8 cellular contexts compared by ENCODE assay signal in the genomic region with DNA sequence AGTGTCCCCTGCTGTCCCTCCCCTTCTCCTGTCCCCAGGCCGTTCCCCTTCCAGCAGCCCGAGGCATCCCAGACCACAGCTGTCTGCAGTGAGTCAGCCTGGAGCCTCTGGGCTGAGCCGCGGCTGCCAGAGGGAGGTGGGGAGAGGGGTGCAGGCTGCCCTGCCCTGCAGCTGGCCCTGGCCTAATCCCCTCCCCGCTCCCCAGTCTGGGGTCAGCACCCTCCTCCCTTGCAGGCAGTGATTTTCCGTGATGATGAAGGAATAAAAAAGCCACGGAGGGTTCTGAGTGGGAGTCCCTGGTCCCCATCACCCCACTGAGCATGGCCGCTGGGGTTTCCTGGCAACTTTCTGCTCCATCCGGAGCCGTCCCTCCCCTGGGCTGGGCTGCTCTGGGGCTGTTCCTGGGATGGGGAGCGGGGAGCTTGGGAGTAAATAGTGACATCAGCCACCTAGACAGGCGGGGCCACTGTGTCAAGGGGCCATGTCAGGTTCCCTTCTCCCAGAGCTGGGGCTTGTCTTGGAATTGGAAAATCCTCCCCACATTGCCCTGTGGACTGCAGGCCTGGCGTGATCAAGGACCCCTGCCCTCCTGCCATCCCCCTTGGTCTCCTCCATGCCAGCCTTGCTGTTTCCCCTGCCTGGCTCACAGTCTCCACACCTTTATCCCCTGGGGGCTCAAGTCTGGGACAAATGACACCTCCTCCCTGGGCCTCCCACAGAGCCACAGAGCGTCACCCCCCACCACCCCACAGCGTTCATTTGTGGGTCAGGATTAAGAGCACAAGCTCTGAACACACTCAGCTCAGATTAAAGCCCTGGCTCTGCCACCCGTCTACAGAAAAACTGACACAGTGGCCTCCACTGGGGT. TPM values are rescaled to one million over a fixed set of nuclear protein-coding genes. Genes with fewer than 3 reads are reported as not detected.
DNase-seq lines count a peak whose midpoint lies in the region; ATAC-seq and TF ChIP-seq lines count a peak whose summit lies in the region.

No MANE protein-coding gene starts in this region.

- peak; percentile 59 to 77 (median 70) for ATAC-seq in heart right ventricle
- no peak for ATAC-seq in GM18505 (IDR thresholded peaks at IDR 0.05; ENCODE audit: unreplicated experiment)

- H3K27ac Mint-ChIP-seq in activated naive CD8-positive, alpha-beta T cell treated with anti-CD3 and anti-CD28 coated beads for 36 hours, result no peak overlapping the region

- H3K4me3 Mint-ChIP-seq in activated naive CD8-positive, alpha-beta T cell treated with anti-CD3 and anti-CD28 coated beads for 36 hours, result peak overlapping the region; percentile 11

- H3K9me3 ChIP-seq in A673 (ENCODE audit: low read depth, low read length, poor library complexity, severe bottlenecking) (no peaks in the 10 kb centered on the region), heart right ventricle (peaks cover 0 to 3% (median 0%) of the 10 kb centered on the region in 11 donors)

- no peaks in the 10 kb centered on the region for H3K36me3 Mint-ChIP-seq in activated naive CD8-positive, alpha-beta T cell treated with anti-CD3 and anti-CD28 coated beads for 36 hours

- POLR2A ChIA-PET in A673 (lab: Charles Lee; ENCODE audit: low non-redundant PET), result no interaction called here

- no peaks in the 10 kb centered on the region for H3K9me3 Mint-ChIP-seq in activated naive CD8-positive, alpha-beta T cell treated with anti-CD3 and anti-CD28 coated beads for 36 hours

- H3K4me1 ChIP-seq in A673 (ENCODE audit: insufficient read depth, low read length, poor library complexity, severe bottlenecking) (peaks cover 46% of the 10 kb centered on the region), heart right ventricle (peaks cover 34 to 76% (median 61%) of the 10 kb centered on the region in 9 donors)

- H3K27me3 Mint-ChIP-seq in activated naive CD8-positive, alpha-beta T cell treated with anti-CD3 and anti-CD28 coated beads for 36 hours, result peaks cover 6% of the 10 kb centered on the region

- TF ChIP-seq POLR2A in GM18505 (IDR thresholded peaks at IDR 0.05; ENCODE audit: borderline replicate concordance, extremely low read depth, insufficient read depth, insufficient read length), result no peak

- CTCF ChIA-PET in A673 (lab: Charles Lee), result interaction anchor here (0.5 to 1.2 kb wide), 5 partner anchors 60 to 343 kb away, joined by 3 to 4 read pairs (median 3); no protein-coding TSS in a partner anchor

- H3K4me3 ChIP-seq in A673 (ENCODE audit: low read depth, low read length, poor library complexity, severe bottlenecking) (no peak overlapping the region), heart right ventricle (peak overlapping the region in 6 of 10 donors; percentile 7 to 46 (median 33))

- 18 to 23% methylated on average over 16 of the region's 16 CpGs for WGBS in heart right ventricle, 2 donors

- DNase-seq in A673 (ENCODE audit: low spot score), result peak; percentile 85
- DNase-seq in HK-2 (ENCODE audit: unreplicated experiment), result peak; percentile 85
- DNase-seq in activated naive CD8-positive, alpha-beta T cell treated with anti-CD3 and anti-CD28 coated beads for 36 hours, result no peak
- DNase-seq in heart right ventricle, result peak; percentile 83 to 86
- peak; percentile 62 for DNase-seq in renal cortical epithelial cell (ENCODE audit: low read depth)
- DNase-seq in NCI-H2029 (lab: John Stamatoyannopoulos, UW), result no peak
- DNase-seq in HuH-7 (ENCODE audit: low spot score), result no peak

- TF ChIP-seq CTCF in A673 (conservative IDR thresholded peaks at IDR 0.05; ENCODE audit: low read depth, low read length), result no peak
- TF ChIP-seq CTCF in heart right ventricle (IDR thresholded peaks at IDR 0.05), result peak in 1 of 9 donors; percentile 9

- peaks cover 16% of the 10 kb centered on the region for H3K4me1 Mint-ChIP-seq in activated naive CD8-positive, alpha-beta T cell treated with anti-CD3 and anti-CD28 coated beads for 36 hours

- intact Hi-C loops in A673 (cut with micrococcal nuclease; ENCODE audit: unreplicated experiment) (loop anchor here (2.0 to 5.0 kb wide), 2 partner anchors 148 to 344 kb away; no protein-coding TSS in a partner anchor), heart right ventricle (cut with DNase I) (loop anchor here in 4 of 10 donors (1.0 to 10.0 kb wide), 5 partner anchors 63 to 206 kb away; partner anchors contain the start of genes CCDC159 (in 1 of the 4) and TMEM205 (in 1 of the 4))

- BruUV-seq in A673 (replicated peaks; lab: Mats Ljungman, UMichigan), result no TSS peak

- H3K27ac ChIP-seq in A673 (ENCODE audit: low read depth, low read length, poor library complexity, severe bottlenecking), result peak overlapping the region; percentile 73
- H3K27ac ChIP-seq in heart right ventricle, result peak overlapping the region; percentile 84 to 97 (median 94)

- H3K36me3 ChIP-seq in A673 (ENCODE audit: insufficient read depth, low read length, poor library complexity, severe bottlenecking) (no peaks in the 10 kb centered on the region), heart right ventricle (peaks cover 0 to 2% (median 0%) of the 10 kb centered on the region in 9 donors)

- H3K27me3 ChIP-seq in A673 (replicated peaks; ENCODE audit: insufficient read depth, low read depth, low read length, poor library complexity) (no peaks in the 10 kb centered on the region), heart right ventricle (no peaks in the 10 kb centered on the region)

RNA-seq across cellular contexts. Expression of gene SPC24, which starts 16.7 kb away (rescaled TPM):
- 97.6 and 107 TPM in 2 replicates for total RNA-seq in A673 (2021)
- total RNA-seq in activated naive CD8-positive, alpha-beta T cell treated with anti-CD3 and anti-CD28 coated beads for 36 hours, result 10 to 100 TPM; 54.4 TPM
- 1 to 10 TPM; 1.6 to 8.5 (median 3.2) TPM for total RNA-seq in heart right ventricle
- 1 to 10 TPM in 1 of 2 donors, under 1 TPM in 1; 0.93 to 5.9 TPM for polyA plus RNA-seq in heart right ventricle
- total RNA-seq in renal cortical epithelial cell, result 1.5 and 29.3 TPM in 2 replicates

RNA-seq across cellular contexts. Expression of gene LDLR, which starts 49.6 kb away (rescaled TPM):
- total RNA-seq in A673 (2021) (162 and 175 TPM in 2 replicates), heart right ventricle (10 to 100 TPM in 8 of 10 donors, 1 to 10 TPM in 2; 4.5 to 76.1 (median 16.4) TPM), renal cortical epithelial cell (76.7 and 173 TPM in 2 replicates)
- 10 to 100 TPM; 67.3 to 68.8 TPM for total RNA-seq in activated naive CD8-positive, alpha-beta T cell treated with anti-CD3 and anti-CD28 coated beads for 36 hours
- polyA plus RNA-seq in heart right ventricle, result 10 to 100 TPM in 1 of 2 donors, 1 to 10 TPM in 1; 7.4 to 24.1 TPM

RNA-seq across cellular contexts. Expression of gene KANK2, which starts 58.5 kb away (rescaled TPM):
- total RNA-seq in A673 (2021), result 85.8 and 90.9 TPM in 2 replicates
- total RNA-seq in activated naive CD8-positive, alpha-beta T cell treated with anti-CD3 and anti-CD28 coated beads for 36 hours, result 1 to 10 TPM in 1 of 2 experiments, under 1 TPM in 1; 0.98 to 1.8 TPM
- total RNA-seq in heart right ventricle, result 100 to 1,000 TPM; 243 to 355 (median 307) TPM
- 100 to 1,000 TPM; 165 to 226 TPM for polyA plus RNA-seq in heart right ventricle
- 26.0 and 233 TPM in 2 replicates for total RNA-seq in renal cortical epithelial cell

Comparison
In these comparisons a context has a peak if more than half of its experiments do, and no peak if none do; other contexts are left out.
1. DNase-seq: peak in A673 (single experiment), HK-2 (single experiment), heart right ventricle (2 of 2) and renal cortical epithelial cell (single experiment); none in activated naive CD8-positive, alpha-beta T cell treated with anti-CD3 and anti-CD28 coated beads for 36 hours (single experiment), NCI-H2029 (single experiment) and HuH-7 (single experiment).